Comparison of ENCODE assay signal across 14 cellular contexts in genomic region chr10:665579-666091, GRCh38. TPM values are rescaled to one million over a fixed set of nuclear protein-coding genes. Genes with fewer than 3 reads are reported as not detected.
DNase-seq lines count a peak whose midpoint lies in the region; ATAC-seq and TF ChIP-seq lines count a peak whose summit lies in the region.
"Had no signal": no experiment of that assay in that cellular context is flagged by ENCODE, and none has a peak within 500 bp of the region (broad histone marks: within the 10 kb centered on the region; RNA-seq: fewer than 3 reads in every experiment).

No MANE protein-coding gene starts in this region.

- H3K27ac Mint-ChIP-seq in mesothelial cell of epicardium (peak overlapping the region; percentile 49), type B pancreatic cell (no peak overlapping the region)

- in situ Hi-C loops in Panc1 (cut with HindIII; ENCODE audit: low pct_unique_long_range_greater_than_20kb, low sequenced_read_pairs): no loop called here

- CTCF ChIA-PET in Panc1 (lab: Charles Lee): no interaction called here

- ATAC-seq in Panc1 (peak; percentile 81), HG03095 (IDR thresholded peaks at IDR 0.05; ENCODE audit: unreplicated experiment) (no peak)

- H3K36me3 Mint-ChIP-seq in mesothelial cell of epicardium (no peaks in the 10 kb centered on the region), type B pancreatic cell (no peaks in the 10 kb centered on the region)

- no peaks in the 10 kb centered on the region for H3K27me3 Mint-ChIP-seq in mesothelial cell of epicardium (ENCODE audit: low read depth)
- no peaks in the 10 kb centered on the region for H3K27me3 Mint-ChIP-seq in type B pancreatic cell

- peaks cover 20% of the 10 kb centered on the region for H3K4me1 Mint-ChIP-seq in mesothelial cell of epicardium
- H3K4me1 Mint-ChIP-seq in type B pancreatic cell (ENCODE audit: unreplicated experiment): peaks cover 28% of the 10 kb centered on the region

- H3K27me3 ChIP-seq in Panc1 (ENCODE audit: control insufficient read depth, insufficient read depth, low read length): no peaks in the 10 kb centered on the region
- H3K27me3 ChIP-seq: SJSA1 had no signal

- POLR2A ChIA-PET in Panc1 (lab: Charles Lee): no interaction called here

- peak; percentile 57 for DNase-seq in Panc1 (ENCODE audit: low read depth, low spot score)
- DNase-seq in fibroblast of mammary gland (ENCODE audit: low read depth): peak; percentile 75
- no peak for DNase-seq in mesothelial cell of epicardium (ENCODE audit: low spot score in 2 of 2, unreplicated experiment in 2 of 2)
- peak; percentile 36 for DNase-seq in type B pancreatic cell (ENCODE audit: extremely low spot score, unreplicated experiment)
- no peak for DNase-seq in GDM1 (lab: John Stamatoyannopoulos, UW)
- no peak for DNase-seq in SHP77 treated with DMSO at 0.1 percent for 48 hours (lab: John Stamatoyannopoulos, UW)
- DNase-seq in NCI-H128 (lab: John Stamatoyannopoulos, UW; ENCODE audit: unreplicated experiment): no peak
- DNase-seq: activated CD4-positive, alpha-beta T cell treated with anti-CD3 and anti-CD28 coated beads for 4 hours; activated effector memory CD4-positive, alpha-beta T cell treated with anti-CD3 and anti-CD28 coated beads, Interleukin-2, amount 50 U/mL, for 16 hours; DMS153; midbrain; NCI-H526 treated with DMSO at 0.1 percent for 48 hours had no signal

- peak overlapping the region; percentile 76 for H3K27ac ChIP-seq in Panc1 (ENCODE audit: low read length)
- H3K27ac ChIP-seq: SJSA1 had no signal

- TF ChIP-seq CTCF in Panc1 (IDR thresholded peaks at IDR 0.05) (no peak), fibroblast of mammary gland (conservative IDR thresholded peaks at IDR 0.05; ENCODE audit: control insufficient read depth, insufficient read depth, low read depth, low read length) (no peak), mesothelial cell of epicardium (IDR thresholded peaks at IDR 0.05; ENCODE audit: unreplicated experiment) (no peak), type B pancreatic cell (conservative IDR thresholded peaks at IDR 0.05) (no peak)

- no peaks in the 10 kb centered on the region for H3K9me3 ChIP-seq in Panc1 (ENCODE audit: control insufficient read depth, insufficient read depth, low read depth, low read length)

- H3K4me1 ChIP-seq in Panc1 (ENCODE audit: control insufficient read depth, insufficient read depth, low read length): no peaks in the 10 kb centered on the region; the same call in none of the 2 replicates

- H3K4me3 Mint-ChIP-seq in mesothelial cell of epicardium: peak overlapping the region; percentile 54
- no peak overlapping the region for H3K4me3 Mint-ChIP-seq in type B pancreatic cell

- H3K4me3 ChIP-seq in Panc1 (ENCODE audit: low read depth in 2 of 2, low read length in 2 of 2): peak overlapping the region; percentile 40 to 74
- peak overlapping the region; percentile 33 for H3K4me3 ChIP-seq in fibroblast of mammary gland (ENCODE audit: control insufficient read depth, low read depth, low read length)
- H3K4me3 ChIP-seq: SJSA1 had no signal

- no peaks in the 10 kb centered on the region for H3K9me3 Mint-ChIP-seq in mesothelial cell of epicardium
- no peaks in the 10 kb centered on the region for H3K9me3 Mint-ChIP-seq in type B pancreatic cell

- no peaks in the 10 kb centered on the region for H3K36me3 ChIP-seq in Panc1 (ENCODE audit: control insufficient read depth, insufficient read depth, low read length)

- no TSS peak for BruUV-seq in Panc1 (replicated peaks; lab: Mats Ljungman, UMichigan)

- intact Hi-C loops in Panc1 (cut with micrococcal nuclease; ENCODE audit: unreplicated experiment): loop anchor here (10.0 kb wide), 1 partner anchor 151 kb away; no protein-coding TSS in a partner anchor

RNA-seq across cellular contexts. Expression of gene DIP2C, which starts 23.8 kb away (rescaled TPM):
- total RNA-seq in Panc1 (2021; ENCODE audit: unreplicated experiment): 13.2 TPM
- polyA plus RNA-seq in Panc1 (2012; ENCODE audit: insufficient read length): 12.1 TPM
- total RNA-seq in mesothelial cell of epicardium: 30.3 to 30.8 TPM (median 30.6 TPM) in 3 replicates
- 22.6 and 23.1 TPM in 2 replicates for total RNA-seq in type B pancreatic cell (ENCODE audit: low replicate concordance)

Comparison
In these comparisons a context has a peak if more than half of its experiments do, and no peak if none do; other contexts are left out.
1. DNase-seq: peak in Panc1 (single experiment), fibroblast of mammary gland (single experiment) and type B pancreatic cell (single experiment); none in mesothelial cell of epicardium (0 of 2), GDM1 (single experiment), SHP77 treated with DMSO at 0.1 percent for 48 hours (single experiment) and NCI-H128 (single experiment).